Comparison of ENCODE assay signal across 26 cellular contexts in the genomic region with DNA sequence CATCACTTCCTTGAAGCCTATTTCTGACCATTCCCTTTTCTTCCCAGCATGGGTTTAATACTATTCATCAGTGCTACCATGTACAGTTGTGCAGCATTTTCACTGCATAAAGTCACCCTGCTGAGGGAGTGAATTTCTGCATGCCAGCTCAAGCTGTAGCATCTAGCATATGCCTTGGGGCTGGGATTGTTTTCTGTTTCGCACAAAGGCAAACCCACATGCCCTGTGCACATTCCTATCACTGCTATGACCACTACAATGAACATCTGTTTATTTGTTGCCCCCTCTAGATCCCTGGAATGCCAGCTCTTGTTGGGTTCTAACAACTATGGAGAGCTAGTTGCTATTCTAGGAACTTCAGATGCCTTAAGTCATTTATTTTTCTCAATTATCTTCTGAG.
DNase-seq lines count a peak whose midpoint lies in the region; ATAC-seq, FAIRE-seq and TF ChIP-seq lines count a peak whose summit lies in the region.
"Had no signal": no experiment of that assay in that cellular context is flagged by ENCODE, and none has a peak within 500 bp of the region (broad histone marks: within the 10 kb centered on the region; RNA-seq: fewer than 3 reads in every experiment).

No MANE protein-coding gene starts in this region.

- H3K4me3 Mint-ChIP-seq in astrocyte (ENCODE audit: unreplicated experiment), result no peak overlapping the region
- H3K4me3 Mint-ChIP-seq: activated CD8-positive, alpha-beta T cell treated with anti-CD3 and anti-CD28 coated beads for 36 hours; activated T-cell treated with anti-CD3 and anti-CD28 coated beads, Interleukin-2, amount 50 U/mL, for 24 hours; natural killer cell had no signal

- H3K9ac ChIP-seq in astrocyte (ENCODE audit: low read length), result no peak overlapping the region
- H3K9ac ChIP-seq: parathyroid adenoma had no signal

- H3K4me1 ChIP-seq in astrocyte (ENCODE audit: insufficient read depth, low read length) (peaks cover 6% of the 10 kb centered on the region), foreskin keratinocyte (peaks cover 17% of the 10 kb centered on the region)
- H3K4me1 ChIP-seq: parathyroid adenoma had no signal

- FAIRE-seq in astrocyte (lab: Jason Lieb, UNC), result no peak
- FAIRE-seq: HepG2, islet of Langerhans had no signal

- H3K9me3 ChIP-seq in astrocyte (ENCODE audit: insufficient read depth, low read depth, low read length), result no peaks in the 10 kb centered on the region
- H3K9me3 ChIP-seq: Caco-2, tibial artery had no signal

- H3K4me3 ChIP-seq in astrocyte (ENCODE audit: insufficient read depth, low read depth, low read length), result no peak overlapping the region
- H3K4me3 ChIP-seq: hepatocyte, lung, tibial artery had no signal

- no peaks in the 10 kb centered on the region for H3K79me2 ChIP-seq in astrocyte (ENCODE audit: insufficient read depth, low read length)
- H3K79me2 ChIP-seq: hepatocyte, parathyroid adenoma had no signal

- peak; percentile 22 for DNase-seq in ELR (ENCODE audit: low read depth)
- DNase-seq in astrocyte (ENCODE audit: low read depth), result no peak
- peak; percentile 54 to 90 for DNase-seq in foreskin keratinocyte
- no peak for DNase-seq in sciatic nerve (ENCODE audit: low spot score)
- DNase-seq in DMS153 (lab: John Stamatoyannopoulos, UW), result no peak
- DNase-seq: activated CD4-positive, CD25-positive, alpha-beta regulatory T cell; activated CD8-positive, alpha-beta T cell treated with anti-CD3 and anti-CD28 coated beads for 36 hours; activated naive CD4-positive, alpha-beta T cell; activated T-cell treated with anti-CD3 and anti-CD28 coated beads, Interleukin-2, amount 50 U/mL, for 24 hours; AML-193; aorta; Caco-2; natural killer cell; NCI-H2107; NCI-H524 treated with DMSO at 0.1 percent for 48 hours; RPMI8226; stimulated activated CD4-positive, alpha-beta T cell treated with anti-CD3 and anti-CD28 coated beads, Interleukin-2, amount 100 ng/mL, for 24 hours; T-helper 9 cell; tibial artery had no signal

- H3K4me1 Mint-ChIP-seq in astrocyte (ENCODE audit: low read depth, unreplicated experiment), result peaks cover 44% of the 10 kb centered on the region

- no peak overlapping the region for H2AFZ ChIP-seq in astrocyte (ENCODE audit: low read depth, low read length)
- H2AFZ ChIP-seq: hepatocyte, parathyroid adenoma had no signal

- no peak for TF ChIP-seq CTCF in astrocyte (IDR thresholded peaks at IDR 0.05; ENCODE audit: insufficient read depth, low read depth, low read length)
- no peak for TF ChIP-seq CTCF in foreskin keratinocyte (conservative IDR thresholded peaks at IDR 0.05)

- H3K9me3 Mint-ChIP-seq in astrocyte (ENCODE audit: unreplicated experiment), result no peaks in the 10 kb centered on the region
- H3K9me3 Mint-ChIP-seq: activated CD8-positive, alpha-beta T cell treated with anti-CD3 and anti-CD28 coated beads for 36 hours; activated T-cell treated with anti-CD3 and anti-CD28 coated beads, Interleukin-2, amount 50 U/mL, for 24 hours; natural killer cell had no signal

- no peaks in the 10 kb centered on the region for H3K36me3 ChIP-seq in astrocyte (ENCODE audit: insufficient read depth, low read length)
- H3K36me3 ChIP-seq: tibial artery had no signal

- H3K27ac ChIP-seq in astrocyte (ENCODE audit: low read depth, low read length), result no peak overlapping the region
- peak overlapping the region; percentile 42 for H3K27ac ChIP-seq in foreskin keratinocyte
- H3K27ac ChIP-seq: hepatocyte, parathyroid adenoma, tibial artery had no signal

- H3K27me3 ChIP-seq in astrocyte (ENCODE audit: insufficient read depth, low read length) (no peaks in the 10 kb centered on the region), foreskin keratinocyte (no peaks in the 10 kb centered on the region)
- H3K27me3 ChIP-seq: hepatocyte had no signal

- intact Hi-C loops in sciatic nerve (cut with DNase I), result no loop called here

- peak overlapping the region; percentile 75 for H3K27ac Mint-ChIP-seq in astrocyte (ENCODE audit: unreplicated experiment)
- H3K27ac Mint-ChIP-seq: activated CD8-positive, alpha-beta T cell treated with anti-CD3 and anti-CD28 coated beads for 36 hours; natural killer cell had no signal

- H4K20me1 ChIP-seq in astrocyte (ENCODE audit: insufficient read depth, low read length), result no peaks in the 10 kb centered on the region

- ATAC-seq in foreskin keratinocyte (peak; percentile 60), sciatic nerve (peak; percentile 45), GM19324 (IDR thresholded peaks at IDR 0.05; ENCODE audit: low FRiP score, unreplicated experiment) (no peak), GM21619 (IDR thresholded peaks at IDR 0.05; ENCODE audit: unreplicated experiment) (no peak)
- ATAC-seq: HepG2, natural killer cell had no signal

- no peak overlapping the region for H3K4me2 ChIP-seq in astrocyte (ENCODE audit: low read length)
- H3K4me2 ChIP-seq: hepatocyte had no signal

- H3K27me3 Mint-ChIP-seq in astrocyte (ENCODE audit: low read depth, unreplicated experiment), result no peaks in the 10 kb centered on the region
- H3K27me3 Mint-ChIP-seq: activated CD8-positive, alpha-beta T cell treated with anti-CD3 and anti-CD28 coated beads for 36 hours; activated T-cell treated with anti-CD3 and anti-CD28 coated beads, Interleukin-2, amount 50 U/mL, for 24 hours had no signal

- H3K36me3 Mint-ChIP-seq in astrocyte (ENCODE audit: low read depth, unreplicated experiment), result no peaks in the 10 kb centered on the region
- H3K36me3 Mint-ChIP-seq: natural killer cell had no signal

Comparison
In these comparisons a context has a peak if more than half of its experiments do, and no peak if none do; other contexts are left out.
1. DNase-seq: peak in ELR (single experiment) and foreskin keratinocyte (2 of 2); none in astrocyte (single experiment), sciatic nerve (single experiment) and DMS153 (single experiment).
2. ATAC-seq: peak in foreskin keratinocyte (single experiment) and sciatic nerve (single experiment); none in GM19324 (single experiment) and GM21619 (single experiment).